In the genomic region with DNA sequence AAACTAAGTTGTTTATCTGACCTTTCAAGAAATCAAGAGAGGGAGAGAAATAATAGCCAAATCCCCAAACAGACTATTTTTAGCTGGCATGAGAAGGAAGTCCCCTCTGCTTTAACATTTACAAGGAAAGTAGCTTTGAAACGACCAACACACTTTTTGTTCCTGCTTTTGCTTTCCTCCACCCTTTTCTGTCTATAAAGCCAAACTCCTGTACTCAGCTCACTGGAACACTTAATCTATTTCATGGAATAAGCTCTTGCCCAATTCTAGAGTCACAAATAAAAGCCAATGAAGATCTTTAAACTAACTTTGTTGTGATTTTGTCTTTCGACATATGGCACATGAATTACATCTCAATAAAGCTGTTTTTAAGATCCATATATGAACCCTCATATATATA, we compare ENCODE assay signal across 1 cellular context.
TF ChIP-seq lines count a peak whose summit lies in the region.

No MANE protein-coding gene starts in this region.

TF ChIP-seq in GM23338, 12 proteins besides CTCF, POLR2A, EP300 and RAD21 (continued from another document):
- no peak for TF ChIP-seq ZNF462 (CRISPR knock-in tag; IDR thresholded peaks at IDR 0.05)
- no peak for TF ChIP-seq ZNF331 (CRISPR knock-in tag; IDR thresholded peaks at IDR 0.05; ENCODE audit: low read depth)
- no peak for TF ChIP-seq EZH2 (IDR thresholded peaks at IDR 0.05; ENCODE audit: low read depth, unreplicated experiment)
- TF ChIP-seq EZH2phosphoT487 (IDR thresholded peaks at IDR 0.05; ENCODE audit: unreplicated experiment), result no peak
- no peak for TF ChIP-seq POLR2AphosphoS5 (IDR thresholded peaks at IDR 0.05; ENCODE audit: low read depth)
- no peak for TF ChIP-seq ETS1 (IDR thresholded peaks at IDR 0.05)
- no peak for TF ChIP-seq REST (IDR thresholded peaks at IDR 0.05; ENCODE audit: unreplicated experiment)
- no peak for TF ChIP-seq CREB1 (CRISPR knock-in tag; IDR thresholded peaks at IDR 0.05; ENCODE audit: low read depth)
